12 cellular contexts compared by ENCODE assay signal in the genomic region with DNA sequence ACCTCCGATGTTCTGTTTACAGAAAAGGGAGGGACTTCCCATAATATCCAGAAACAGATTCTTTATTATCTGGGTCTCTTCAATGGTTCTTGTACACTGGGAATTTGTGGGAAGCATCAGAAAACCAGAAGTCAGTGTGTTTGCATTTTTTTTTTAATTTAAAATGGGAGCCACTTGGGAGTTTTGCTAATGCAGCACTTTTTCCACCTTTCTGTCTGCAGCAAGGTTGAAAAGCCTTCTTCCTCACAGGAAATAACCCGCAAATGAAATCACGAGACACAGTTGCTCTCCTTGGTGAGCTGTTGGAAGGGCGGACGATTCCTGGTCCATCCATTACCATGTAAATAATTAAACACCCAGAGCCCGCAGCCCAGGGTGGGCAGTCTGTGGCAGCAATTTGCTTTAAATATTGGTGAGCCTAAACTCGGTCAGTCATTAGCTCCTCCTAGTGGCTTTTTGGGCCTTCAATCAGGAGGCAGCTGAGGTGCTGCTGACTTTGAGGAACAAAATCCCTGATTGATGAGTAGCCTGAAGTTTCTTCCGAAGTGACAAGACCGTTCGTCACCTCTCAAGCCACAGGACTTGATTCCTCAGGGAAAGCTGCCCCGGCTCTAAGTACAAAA.
DNase-seq lines count a peak whose midpoint lies in the region; ATAC-seq, FAIRE-seq and TF ChIP-seq lines count a peak whose summit lies in the region.
"Had no signal": no experiment of that assay in that cellular context is flagged by ENCODE, and none has a peak within 500 bp of the region (broad histone marks: within the 10 kb centered on the region; RNA-seq: fewer than 3 reads in every experiment).

No MANE protein-coding gene starts in this region.

- H3K4me1 ChIP-seq in A549, result peaks cover 3% of the 10 kb centered on the region; the same call in 1 of the 3 replicates

- no peak for TF ChIP-seq EP300 in A549 (IDR thresholded peaks at IDR 0.05)

- H3K4me2 ChIP-seq in A549, result no peak overlapping the region; the same call in 2 of the 3 replicates

- peak in 1 of 2 experiments; percentile 27; a peak in 1 of 6 replicates for ATAC-seq in A549
- ATAC-seq in GM21576 (IDR thresholded peaks at IDR 0.05; ENCODE audit: unreplicated experiment), result no peak
- ATAC-seq in GM18517 (IDR thresholded peaks at IDR 0.05; ENCODE audit: unreplicated experiment), result no peak
- ATAC-seq: left cardiac atrium had no signal

- peak in 1 of 2 experiments; percentile 24 for DNase-seq in A549 (ENCODE audit: low read depth in 1 of 2, low spot score in 1 of 2)
- DNase-seq in H4 (ENCODE audit: low spot score), result peak; percentile 34
- DNase-seq in UCSD-AML1 (lab: John Stamatoyannopoulos, UW; ENCODE audit: unreplicated experiment), result peak; percentile 14
- peak; percentile 50 for DNase-seq in iPS-NIHi11 (ENCODE audit: low spot score)
- no peak for DNase-seq in activated gamma-delta T cell (lab: John Stamatoyannopoulos, UW)
- no peak for DNase-seq in medulla oblongata (ENCODE audit: extremely low spot score)
- DNase-seq: activated CD4-positive, alpha-beta T cell treated with anti-CD3 and anti-CD28 coated beads, Interleukin-2, amount 50 U/mL, for 48 hours; left cardiac atrium; NCI-H2029 treated with DMSO at 0.1 percent for 48 hours; stimulated activated CD4-positive, alpha-beta T cell treated with anti-CD3 and anti-CD28 coated beads, Interleukin-12 subunit alpha, Interleukin-12 subunit beta, amount 100 ng/mL, for 4 hours had no signal

- TF ChIP-seq RAD21 in A549 (conservative IDR thresholded peaks at IDR 0.05 in 1 of 2, IDR thresholded peaks at IDR 0.05 in 1 of 2), result peak; percentile 40; a peak in 3 of 5 replicates

- TF ChIP-seq CTCF in A549 (IDR thresholded peaks at IDR 0.05), result peak; percentile 22; the same call in 2 of the 3 replicates

- FAIRE-seq in A549 (lab: Jason Lieb, UNC), result no peak

- TF ChIP-seq POLR2A in A549 (IDR thresholded peaks at IDR 0.05; ENCODE audit: low read length), result no peak

- no peak overlapping the region for H3K4me3 ChIP-seq in A549

- H3K27ac ChIP-seq in A549, result no peak overlapping the region

- WGBS in A549 (ENCODE audit: missing lambda C conversion rate), result 43% methylated on average over 11 of the region's 11 CpGs

- POLR2A ChIA-PET in A549 (lab: Yijun Ruan, JAX), result no interaction called here

- CTCF ChIA-PET in A549 (lab: Yijun Ruan, JAX), result interaction anchor here (1.0 kb wide), 1 partner anchor 10 kb away, joined by 5 read pairs; no protein-coding TSS in a partner anchor

- H3K9me3 ChIP-seq in A549, result no peaks in the 10 kb centered on the region; the same call in 2 of the 3 replicates

TF ChIP-seq in A549, 52 proteins besides CTCF, POLR2A, EP300 and RAD21:
- TF ChIP-seq KDM5A (IDR thresholded peaks at IDR 0.05) (no peak), MAFK (IDR thresholded peaks at IDR 0.05; ENCODE audit: partially characterized antibody) (peak; percentile 63), PHF8 (IDR thresholded peaks at IDR 0.05; ENCODE audit: borderline replicate concordance, low read depth) (no peak), NR3C1 (IDR thresholded peaks at IDR 0.05) (no peak)

Comparison
In these comparisons a context has a peak if more than half of its experiments do, and no peak if none do; other contexts are left out.
1. DNase-seq: peak in H4 (single experiment), UCSD-AML1 (single experiment) and iPS-NIHi11 (single experiment); none in activated gamma-delta T cell (single experiment) and medulla oblongata (single experiment).